ENCODE assay signal across 9 cellular contexts in genomic region chr5:89343666-89344065, GRCh38.
DNase-seq lines count a peak whose midpoint lies in the region; ATAC-seq and TF ChIP-seq lines count a peak whose summit lies in the region.
"Had no signal": no experiment of that assay in that cellular context is flagged by ENCODE, and none has a peak within 500 bp of the region (broad histone marks: within the 10 kb centered on the region; RNA-seq: fewer than 3 reads in every experiment).

No MANE protein-coding gene starts in this region.

- H3K27ac ChIP-seq in sigmoid colon = no peak overlapping the region
- no peak overlapping the region for H3K27ac ChIP-seq in effector memory CD4-positive, alpha-beta T cell (ENCODE audit: insufficient read depth, low read length, poor library complexity, severe bottlenecking)
- H3K27ac ChIP-seq: thoracic aorta had no signal

- TF ChIP-seq EP300 in sigmoid colon (IDR thresholded peaks at IDR 0.05) = no peak

- no peaks in the 10 kb centered on the region for H3K27me3 ChIP-seq in sigmoid colon
- no peaks in the 10 kb centered on the region for H3K27me3 ChIP-seq in effector memory CD4-positive, alpha-beta T cell (replicated peaks; ENCODE audit: control insufficient read depth, insufficient read depth, low read length, poor library complexity, severe bottlenecking)

- ATAC-seq in GM18502 (IDR thresholded peaks at IDR 0.05; ENCODE audit: poor library complexity, unreplicated experiment) (peak; percentile 87), GM21529 (IDR thresholded peaks at IDR 0.05; ENCODE audit: unreplicated experiment) (peak; percentile 88)

- no peak for TF ChIP-seq CTCF in choroid plexus epithelial cell (conservative IDR thresholded peaks at IDR 0.05; ENCODE audit: low read depth, low read length)
- TF ChIP-seq CTCF in sigmoid colon (IDR thresholded peaks at IDR 0.05) = no peak

- WGBS in sigmoid colon, 2 donors = 8 to 23% methylated on average over 4 of the region's 4 CpGs

- H3K36me3 ChIP-seq in sigmoid colon = no peaks in the 10 kb centered on the region
- H3K36me3 ChIP-seq in effector memory CD4-positive, alpha-beta T cell (ENCODE audit: control insufficient read depth, insufficient read depth, low read length) = no peaks in the 10 kb centered on the region
- H3K36me3 ChIP-seq: thoracic aorta had no signal

- no peak for TF ChIP-seq POLR2A in sigmoid colon (IDR thresholded peaks at IDR 0.05)

- H3K4me3 ChIP-seq in choroid plexus epithelial cell (ENCODE audit: low read depth, low read length) (no peak overlapping the region), sigmoid colon (no peak overlapping the region)
- H3K4me3 ChIP-seq in effector memory CD4-positive, alpha-beta T cell (ENCODE audit: insufficient read depth, low read depth, low read length, poor library complexity, severe bottlenecking) = no peak overlapping the region
- H3K4me3 ChIP-seq: thoracic aorta had no signal

- no peaks in the 10 kb centered on the region for H3K4me1 ChIP-seq in sigmoid colon
- no peaks in the 10 kb centered on the region for H3K4me1 ChIP-seq in effector memory CD4-positive, alpha-beta T cell (ENCODE audit: control insufficient read depth, insufficient read depth, low read length, poor library complexity, severe bottlenecking)

- no peaks in the 10 kb centered on the region for H3K9me3 ChIP-seq in sigmoid colon
- no peaks in the 10 kb centered on the region for H3K9me3 ChIP-seq in effector memory CD4-positive, alpha-beta T cell (ENCODE audit: control insufficient read depth, low read length)
- H3K9me3 ChIP-seq: thoracic aorta had no signal

- intact Hi-C loops in sigmoid colon (cut with DNase I) = no loop called here

- in situ Hi-C loops in KBM-7 (cut with MboI; ENCODE audit: low pct_unique_long_range_greater_than_20kb, low sequenced_read_pairs) = no loop called here

- DNase-seq in KBM-7 (peak; percentile 51), choroid plexus epithelial cell (ENCODE audit: low read depth) (peak; percentile 41), sigmoid colon (no peak), SKM-1 treated with dmso at 0.1 percent for 144 hours (lab: John Stamatoyannopoulos, UW; ENCODE audit: unreplicated experiment) (no peak), anterior cingulate cortex (lab: John Stamatoyannopoulos, UW) (no peak)
- no peak for DNase-seq in effector memory CD4-positive, alpha-beta T cell

Comparison
In these comparisons a context has a peak if more than half of its experiments do, and no peak if none do; other contexts are left out.
1. DNase-seq: peak in KBM-7 (single experiment) and choroid plexus epithelial cell (single experiment); none in sigmoid colon (single experiment), SKM-1 treated with dmso at 0.1 percent for 144 hours (single experiment), anterior cingulate cortex (0 of 58) and effector memory CD4-positive, alpha-beta T cell (0 of 3).